21 cellular contexts compared by ENCODE assay signal in the genomic region with DNA sequence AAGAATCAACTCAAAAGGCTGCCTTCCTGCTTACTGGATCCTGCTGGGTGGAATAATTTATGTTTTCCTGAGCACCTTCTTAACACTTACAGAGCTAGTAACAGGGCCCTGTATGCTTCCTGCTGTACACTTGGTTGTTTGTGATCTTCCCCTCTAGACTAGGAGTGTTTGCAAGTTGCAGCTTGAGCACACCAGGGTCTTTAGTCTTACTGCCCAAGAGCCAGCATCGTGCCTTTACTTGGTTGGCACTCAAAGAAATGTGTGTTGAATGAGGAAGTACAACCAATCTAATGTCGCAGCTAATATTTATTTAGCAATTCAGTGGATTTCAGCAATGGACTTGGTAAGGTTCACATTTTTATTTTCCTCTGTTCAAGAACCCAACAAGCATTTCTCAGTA. TPM values are rescaled to one million over a fixed set of nuclear protein-coding genes. Genes with fewer than 3 reads are reported as not detected.
DNase-seq lines count a peak whose midpoint lies in the region; ATAC-seq, FAIRE-seq and TF ChIP-seq lines count a peak whose summit lies in the region.
"Had no signal": no experiment of that assay in that cellular context is flagged by ENCODE, and none has a peak within 500 bp of the region (broad histone marks: within the 10 kb centered on the region; RNA-seq: fewer than 3 reads in every experiment).

No MANE protein-coding gene starts in this region.

- peaks cover 7% of the 10 kb centered on the region for H3K4me1 Mint-ChIP-seq in WTC11
- H3K4me1 Mint-ChIP-seq: CD4-positive, alpha-beta memory T cell had no signal

- H3K4me1 ChIP-seq in A673 (ENCODE audit: insufficient read depth, low read length, poor library complexity, severe bottlenecking) = no peaks in the 10 kb centered on the region
- H3K4me1 ChIP-seq in lower lobe of right lung = no peaks in the 10 kb centered on the region
- H3K4me1 ChIP-seq in HAP-1 = no peaks in the 10 kb centered on the region

- intact Hi-C loops in A673 (cut with micrococcal nuclease; ENCODE audit: unreplicated experiment) = no loop called here
- intact Hi-C loops in lower lobe of right lung (cut with DNase I) = no loop called here

- H3K27ac Mint-ChIP-seq in WTC11 = 0 out of 2 replicates have a peak overlapping the region, but pooled peaks have one; percentile 40
- H3K27ac Mint-ChIP-seq: CD4-positive, alpha-beta memory T cell had no signal

- H3K4me3 Mint-ChIP-seq in WTC11 = no peak overlapping the region
- H3K4me3 Mint-ChIP-seq: CD4-positive, alpha-beta memory T cell had no signal

- in situ Hi-C loops in HAP-1 (cut with MboI; ENCODE audit: low sequenced_read_pairs) = no loop called here

- no peak for TF ChIP-seq CTCF in A673 (conservative IDR thresholded peaks at IDR 0.05; ENCODE audit: low read depth, low read length)
- TF ChIP-seq CTCF in WTC11 (IDR thresholded peaks at IDR 0.05) = no peak
- no peak for TF ChIP-seq CTCF in lower lobe of right lung (IDR thresholded peaks at IDR 0.05)

- H3K36me3 ChIP-seq in A673 (ENCODE audit: insufficient read depth, low read length, poor library complexity, severe bottlenecking) (no peaks in the 10 kb centered on the region), lower lobe of right lung (no peaks in the 10 kb centered on the region), HAP-1 (replicated peaks) (no peaks in the 10 kb centered on the region)

- POLR2A ChIA-PET in A673 (lab: Charles Lee; ENCODE audit: low non-redundant PET) = no interaction called here
- POLR2A ChIA-PET in WTC11 (lab: Charles Lee) = no interaction called here

- H3K27me3 ChIP-seq in A673 (replicated peaks; ENCODE audit: insufficient read depth, low read depth, low read length, poor library complexity) (no peaks in the 10 kb centered on the region), lower lobe of right lung (ENCODE audit: low read depth) (no peaks in the 10 kb centered on the region), HAP-1 (ENCODE audit: low read depth) (peaks cover 3% of the 10 kb centered on the region; the same call in 1 of the 2 replicates)

- CTCF ChIA-PET in A673 (lab: Charles Lee) = interaction anchor here (2.0 kb wide), 1 partner anchor 15 kb away, joined by 5 read pairs; no protein-coding TSS in a partner anchor
- CTCF ChIA-PET in WTC11 (lab: Charles Lee) = interaction anchor here (1.5 kb wide), 1 partner anchor 15 kb away, joined by 8 read pairs; no protein-coding TSS in a partner anchor

- no peak overlapping the region for H3K4me3 ChIP-seq in A673 (ENCODE audit: low read depth, low read length, poor library complexity, severe bottlenecking)
- no peak overlapping the region for H3K4me3 ChIP-seq in lower lobe of right lung
- no peak overlapping the region for H3K4me3 ChIP-seq in HAP-1

- no peak for ATAC-seq in WTC11
- peak; percentile 51 to 83 for ATAC-seq in lower lobe of right lung
- no peak for ATAC-seq in HG03442 (IDR thresholded peaks at IDR 0.05; ENCODE audit: unreplicated experiment)

- H3K27ac ChIP-seq in A673 (ENCODE audit: low read depth, low read length, poor library complexity, severe bottlenecking) (peak overlapping the region; percentile 38), lower lobe of right lung (no peak overlapping the region)
- H3K27ac ChIP-seq: 22Rv1 had no signal

- H3K9me3 ChIP-seq in A673 (ENCODE audit: low read depth, low read length, poor library complexity, severe bottlenecking) (no peaks in the 10 kb centered on the region), lower lobe of right lung (no peaks in the 10 kb centered on the region), HAP-1 (peaks cover 4% of the 10 kb centered on the region; the same call in 1 of the 2 replicates)

- no peaks in the 10 kb centered on the region for H3K36me3 Mint-ChIP-seq in WTC11
- H3K36me3 Mint-ChIP-seq: CD4-positive, alpha-beta memory T cell had no signal

- no peak for FAIRE-seq in RCC 7860 (lab: Jason Lieb, UNC)
- FAIRE-seq: A204.1, GM12891, GM18507, H54 had no signal

- peak; percentile 73 for DNase-seq in A673 (ENCODE audit: low spot score)
- no peak for DNase-seq in WTC11 (ENCODE audit: low spot score)
- DNase-seq in lower lobe of right lung = no peak
- DNase-seq in RCC 7860 (ENCODE audit: low spot score) = no peak
- no peak for DNase-seq in HAP-1 (ENCODE audit: low spot score in 2 of 2)
- DNase-seq: ACHN; AML-193; C1 segment of cervical spinal cord; Calu3; CD4-positive, alpha-beta memory T cell; COR-L47; DMS53; GF-D8; GOT3; HCEC 1CT had no signal

- no TSS peak for BruUV-seq in A673 (replicated peaks; lab: Mats Ljungman, UMichigan)

- H3K27me3 Mint-ChIP-seq in WTC11 (ENCODE audit: low read depth) = no peaks in the 10 kb centered on the region

- H3K9me3 Mint-ChIP-seq in WTC11 = peaks cover 10% of the 10 kb centered on the region

TF ChIP-seq in WTC11, 78 proteins besides CTCF, POLR2A, EP300 and RAD21:
- TF ChIP-seq, protein P1, sequence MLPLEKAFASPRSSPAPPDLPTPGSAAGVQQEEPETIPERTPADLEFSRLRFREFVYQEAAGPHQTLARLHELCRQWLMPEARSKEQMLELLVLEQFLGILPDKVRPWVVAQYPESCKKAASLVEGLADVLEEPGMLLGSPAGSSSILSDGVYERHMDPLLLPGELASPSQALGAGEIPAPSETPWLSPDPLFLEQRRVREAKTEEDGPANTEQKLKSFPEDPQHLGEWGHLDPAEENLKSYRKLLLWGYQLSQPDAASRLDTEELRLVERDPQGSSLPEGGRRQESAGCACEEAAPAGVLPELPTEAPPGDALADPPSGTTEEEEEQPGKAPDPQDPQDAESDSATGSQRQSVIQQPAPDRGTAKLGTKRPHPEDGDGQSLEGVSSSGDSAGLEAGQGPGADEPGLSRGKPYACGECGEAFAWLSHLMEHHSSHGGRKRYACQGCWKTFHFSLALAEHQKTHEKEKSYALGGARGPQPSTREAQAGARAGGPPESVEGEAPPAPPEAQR (CRISPR knock-in tag; IDR thresholded peaks at IDR 0.05) = no peak
TF ChIP-seq in WTC11: peak in this region for 0.

RNA-seq across cellular contexts. Expression of a gene that starts 57.5 kb away (rescaled TPM):
- total RNA-seq in A673 (2021) (not detected in 2 replicates), WTC11 (2021) (not detected in 3 replicates), lower lobe of right lung (0.21 TPM)
- total RNA-seq: Calu3; CD4-positive, alpha-beta memory T cell had no signal

Comparison
In these comparisons a context has a peak if more than half of its experiments do, and no peak if none do; other contexts are left out.
1. ATAC-seq: peak in lower lobe of right lung (2 of 2); none in WTC11 (single experiment) and HG03442 (single experiment).